ENCODE assay signal across 8 cellular contexts in genomic region chr14:49852351-49853157, GRCh38. TPM values are rescaled to one million over a fixed set of nuclear protein-coding genes. Genes with fewer than 3 reads are reported as not detected.
DNase-seq lines count a peak whose midpoint lies in the region; ATAC-seq and TF ChIP-seq lines count a peak whose summit lies in the region.

TSS of gene NEMF (minus strand) at chr14:49852788. CDS start at chr14:49852753, 35 bp downstream.

- peak; percentile 85 for TF ChIP-seq CTCF in AG10803 (conservative IDR thresholded peaks at IDR 0.05; ENCODE audit: low read length)

- ATAC-seq in GM18909 (IDR thresholded peaks at IDR 0.05; ENCODE audit: poor library complexity, unreplicated experiment) (peak; percentile 87), HG03196 (IDR thresholded peaks at IDR 0.05; ENCODE audit: unreplicated experiment) (peak; percentile 82)
- ATAC-seq in activated CD4-positive, CD25-positive, alpha-beta regulatory T cell treated with anti-CD3 and anti-CD28 coated beads, Interleukin-2, amount 50 U/mL, for 24 hours: peak; percentile 83 to 85

- DNase-seq in AG10803 (ENCODE audit: low read depth) (peak; percentile 82), NCI-H226 (peak; percentile 66), cerebellum (ENCODE audit: low spot score) (peak; percentile 80), kidney glomerular epithelial cell (lab: John Stamatoyannopoulos, UW) (peak; percentile 87)
- DNase-seq in stimulated activated CD4-positive, alpha-beta T cell treated with anti-CD3 and anti-CD28 coated beads, Interleukin-1b, Interleukin-23, amount 100 ng/mL, for 1 hour (ENCODE audit: low read depth in 2 of 2): peak; percentile 39 to 52

- H3K4me3 ChIP-seq in AG10803 (ENCODE audit: low read length): peak within 1 kb of the TSS; percentile 97

RNA-seq across cellular contexts. Expression of gene NEMF, which starts in this region (rescaled TPM):
- total RNA-seq in cerebellum: 120 TPM

Comparison
In these comparisons a context has a peak if more than half of its experiments do, and no peak if none do; other contexts are left out.
1. Peak in every context shown above with its lines: DNase-seq, ATAC-seq and H3K4me3 ChIP-seq.